Comparison of ENCODE assay signal across 18 cellular contexts in the genomic region with DNA sequence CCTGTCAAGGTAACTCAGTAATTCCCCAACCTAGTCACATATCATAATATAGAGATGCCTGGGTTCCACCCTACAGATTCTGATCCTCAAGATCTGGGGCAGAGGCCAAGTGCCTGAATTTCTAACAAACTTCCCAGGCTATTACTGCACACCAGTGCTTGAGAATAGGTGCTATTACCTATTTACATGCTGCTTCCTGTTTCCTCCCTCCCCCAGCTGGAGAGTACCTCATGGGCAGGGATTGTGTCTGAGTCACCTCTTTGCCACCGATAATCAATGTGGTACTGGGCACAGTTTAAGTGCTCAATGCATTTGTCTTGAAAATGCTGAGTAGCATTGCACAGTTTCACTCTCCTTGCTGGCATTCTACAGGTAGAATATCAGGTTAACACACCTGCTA.
A peak's percentile ranks its signal among the peaks of the same experiment; 100 is the strongest.
DNase-seq lines count a peak whose midpoint lies in the region; ATAC-seq and TF ChIP-seq lines count a peak whose summit lies in the region.
"Had no signal": no experiment of that assay in that cellular context is flagged by ENCODE, and none has a peak within 500 bp of the region (broad histone marks: within the 10 kb centered on the region; RNA-seq: fewer than 3 reads in every experiment).

No MANE protein-coding gene starts in this region.

- H2AK5ac ChIP-seq in mesendoderm (ENCODE audit: low read length): peak overlapping the region; percentile 96

- no peaks in the 10 kb centered on the region for H3K9me3 Mint-ChIP-seq in WTC11

- H3K36me3 ChIP-seq in mesendoderm (ENCODE audit: control insufficient read depth, insufficient read depth, low read length): no peaks in the 10 kb centered on the region

- WGBS in mesendoderm (ENCODE audit: extremely low coverage, insufficient coverage, low lambda C conversion rate): no CpG with 5 or more reads among the region's 1 CpG

- H3K56ac ChIP-seq in mesendoderm (ENCODE audit: low read length): peak overlapping the region; percentile 79

- no peaks in the 10 kb centered on the region for H3K27me3 ChIP-seq in mesendoderm (ENCODE audit: insufficient read depth, low read length, poor library complexity)

- POLR2A ChIA-PET in WTC11 (lab: Charles Lee): no interaction called here

- peaks cover 24% of the 10 kb centered on the region for H3K4me1 Mint-ChIP-seq in WTC11

- H3K4me3 Mint-ChIP-seq in WTC11: no peak overlapping the region

- H3K4me2 ChIP-seq in mesendoderm (ENCODE audit: low read length): no peak overlapping the region

- DNase-seq in COLO668 (lab: John Stamatoyannopoulos, UW; ENCODE audit: unreplicated experiment) (peak; percentile 42), DMS53 (lab: John Stamatoyannopoulos, UW) (peak; percentile 75), WTC11 (ENCODE audit: low spot score) (no peak), mesendoderm (peak; percentile 59), NOMO-1 (lab: John Stamatoyannopoulos, UW; ENCODE audit: unreplicated experiment in 2 of 2) (no peak)
- DNase-seq in activated CD4-positive, alpha-beta T cell treated with anti-CD3 and anti-CD28 coated beads, Interleukin-2, amount 50 U/mL, for 48 hours: no peak
- DNase-seq in stimulated activated naive CD8-positive, alpha-beta T cell treated with anti-CD3 and anti-CD28 coated beads, Interleukin-15, Interleukin-2, amounts not matched to agents 100 U/mL and 50 U/mL, for 24 hours: no peak
- DNase-seq: ACHN, C1 segment of cervical spinal cord, GF-D8, GOT3, IMR-90, NCI-H1048, NCI-H1436 treated with DMSO at 0.1 percent for 48 hours, NCI-H345, NCI-H774, T-helper 2 cell had no signal

- H3K23ac ChIP-seq in mesendoderm (ENCODE audit: low read length): no peak overlapping the region

- TF ChIP-seq CTCF in WTC11 (IDR thresholded peaks at IDR 0.05): no peak

- CTCF ChIA-PET in WTC11 (lab: Charles Lee): interaction anchor here (1.5 to 2.8 kb wide), 3 partner anchors 8 to 90 kb away, joined by 3 to 16 read pairs (median 7); no protein-coding TSS in a partner anchor

- no peak overlapping the region for H4K8ac ChIP-seq in mesendoderm (ENCODE audit: low read depth, low read length)

- H3K79me2 ChIP-seq in mesendoderm (ENCODE audit: control insufficient read depth, insufficient read depth, low read length): no peaks in the 10 kb centered on the region

- H3K79me1 ChIP-seq in mesendoderm (ENCODE audit: low read length): no peaks in the 10 kb centered on the region

- no peak overlapping the region for H2BK120ac ChIP-seq in mesendoderm (ENCODE audit: low read depth, low read length)

- peaks cover 8% of the 10 kb centered on the region; the same call in 1 of the 2 replicates for H3K27me3 Mint-ChIP-seq in WTC11 (ENCODE audit: low read depth)

- H3K27ac ChIP-seq in mesendoderm (ENCODE audit: low read depth, low read length): no peak overlapping the region

- H3K4ac ChIP-seq in mesendoderm (ENCODE audit: low read depth, low read length): peak overlapping the region; percentile 85

- peaks cover 21% of the 10 kb centered on the region for H3K4me1 ChIP-seq in mesendoderm (ENCODE audit: control insufficient read depth, low read depth, low read length)

- H2BK15ac ChIP-seq in mesendoderm (replicated peaks; ENCODE audit: low read depth): no peak overlapping the region

- ATAC-seq in WTC11: peak; percentile 79
- ATAC-seq in stimulated activated naive CD8-positive, alpha-beta T cell treated with anti-CD3 and anti-CD28 coated beads, Interleukin-15, Interleukin-2, amounts not matched to agents 100 U/mL and 50 U/mL, for 24 hours: no peak
- ATAC-seq: HCT116 had no signal

- H3K36me3 Mint-ChIP-seq in WTC11: no peaks in the 10 kb centered on the region

- no peak overlapping the region for H4K5ac ChIP-seq in mesendoderm (ENCODE audit: low read length)

- H3K4me3 ChIP-seq in mesendoderm (ENCODE audit: low read length): no peak overlapping the region

- H3K9ac ChIP-seq in mesendoderm (ENCODE audit: low read length): no peak overlapping the region

- peak overlapping the region; percentile 88 for H2BK5ac ChIP-seq in mesendoderm (ENCODE audit: low read length)

- peak overlapping the region; percentile 92 for H3K18ac ChIP-seq in mesendoderm (ENCODE audit: low read length)

- no peak overlapping the region for H3K27ac Mint-ChIP-seq in WTC11

TF ChIP-seq in WTC11, 78 proteins besides CTCF, POLR2A, EP300 and RAD21 (continues in another document):
- TF ChIP-seq, protein P1, sequence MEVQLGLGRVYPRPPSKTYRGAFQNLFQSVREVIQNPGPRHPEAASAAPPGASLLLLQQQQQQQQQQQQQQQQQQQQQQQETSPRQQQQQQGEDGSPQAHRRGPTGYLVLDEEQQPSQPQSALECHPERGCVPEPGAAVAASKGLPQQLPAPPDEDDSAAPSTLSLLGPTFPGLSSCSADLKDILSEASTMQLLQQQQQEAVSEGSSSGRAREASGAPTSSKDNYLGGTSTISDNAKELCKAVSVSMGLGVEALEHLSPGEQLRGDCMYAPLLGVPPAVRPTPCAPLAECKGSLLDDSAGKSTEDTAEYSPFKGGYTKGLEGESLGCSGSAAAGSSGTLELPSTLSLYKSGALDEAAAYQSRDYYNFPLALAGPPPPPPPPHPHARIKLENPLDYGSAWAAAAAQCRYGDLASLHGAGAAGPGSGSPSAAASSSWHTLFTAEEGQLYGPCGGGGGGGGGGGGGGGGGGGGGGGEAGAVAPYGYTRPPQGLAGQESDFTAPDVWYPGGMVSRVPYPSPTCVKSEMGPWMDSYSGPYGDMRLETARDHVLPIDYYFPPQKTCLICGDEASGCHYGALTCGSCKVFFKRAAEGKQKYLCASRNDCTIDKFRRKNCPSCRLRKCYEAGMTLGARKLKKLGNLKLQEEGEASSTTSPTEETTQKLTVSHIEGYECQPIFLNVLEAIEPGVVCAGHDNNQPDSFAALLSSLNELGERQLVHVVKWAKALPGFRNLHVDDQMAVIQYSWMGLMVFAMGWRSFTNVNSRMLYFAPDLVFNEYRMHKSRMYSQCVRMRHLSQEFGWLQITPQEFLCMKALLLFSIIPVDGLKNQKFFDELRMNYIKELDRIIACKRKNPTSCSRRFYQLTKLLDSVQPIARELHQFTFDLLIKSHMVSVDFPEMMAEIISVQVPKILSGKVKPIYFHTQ (CRISPR knock-in tag; IDR thresholded peaks at IDR 0.05): no peak
- TF ChIP-seq, protein P2, sequence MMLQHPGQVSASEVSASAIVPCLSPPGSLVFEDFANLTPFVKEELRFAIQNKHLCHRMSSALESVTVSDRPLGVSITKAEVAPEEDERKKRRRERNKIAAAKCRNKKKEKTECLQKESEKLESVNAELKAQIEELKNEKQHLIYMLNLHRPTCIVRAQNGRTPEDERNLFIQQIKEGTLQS (CRISPR knock-in tag; conservative IDR thresholded peaks at IDR 0.05): no peak
- TF ChIP-seq, protein P3, sequence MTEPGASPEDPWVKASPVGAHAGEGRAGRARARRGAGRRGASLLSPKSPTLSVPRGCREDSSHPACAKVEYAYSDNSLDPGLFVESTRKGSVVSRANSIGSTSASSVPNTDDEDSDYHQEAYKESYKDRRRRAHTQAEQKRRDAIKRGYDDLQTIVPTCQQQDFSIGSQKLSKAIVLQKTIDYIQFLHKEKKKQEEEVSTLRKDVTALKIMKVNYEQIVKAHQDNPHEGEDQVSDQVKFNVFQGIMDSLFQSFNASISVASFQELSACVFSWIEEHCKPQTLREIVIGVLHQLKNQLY (CRISPR knock-in tag; IDR thresholded peaks at IDR 0.05): no peak
- TF ChIP-seq EMX1 (CRISPR knock-in tag; IDR thresholded peaks at IDR 0.05) (no peak), SP1 (CRISPR knock-in tag; conservative IDR thresholded peaks at IDR 0.05) (no peak), FOXK1 (CRISPR knock-in tag; IDR thresholded peaks at IDR 0.05) (no peak), TCF7 (CRISPR knock-in tag; IDR thresholded peaks at IDR 0.05; ENCODE audit: low read depth) (no peak), CBFB (CRISPR knock-in tag; IDR thresholded peaks at IDR 0.05; ENCODE audit: low read depth) (no peak), FOXP1 (CRISPR knock-in tag; IDR thresholded peaks at IDR 0.05; ENCODE audit: borderline replicate concordance) (no peak), ZNF425 (CRISPR knock-in tag; conservative IDR thresholded peaks at IDR 0.05) (no peak)
- TF ChIP-seq, protein P4, sequence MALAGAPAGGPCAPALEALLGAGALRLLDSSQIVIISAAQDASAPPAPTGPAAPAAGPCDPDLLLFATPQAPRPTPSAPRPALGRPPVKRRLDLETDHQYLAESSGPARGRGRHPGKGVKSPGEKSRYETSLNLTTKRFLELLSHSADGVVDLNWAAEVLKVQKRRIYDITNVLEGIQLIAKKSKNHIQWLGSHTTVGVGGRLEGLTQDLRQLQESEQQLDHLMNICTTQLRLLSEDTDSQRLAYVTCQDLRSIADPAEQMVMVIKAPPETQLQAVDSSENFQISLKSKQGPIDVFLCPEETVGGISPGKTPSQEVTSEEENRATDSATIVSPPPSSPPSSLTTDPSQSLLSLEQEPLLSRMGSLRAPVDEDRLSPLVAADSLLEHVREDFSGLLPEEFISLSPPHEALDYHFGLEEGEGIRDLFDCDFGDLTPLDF (CRISPR knock-in tag; IDR thresholded peaks at IDR 0.05): no peak
- TF ChIP-seq, protein P5, sequence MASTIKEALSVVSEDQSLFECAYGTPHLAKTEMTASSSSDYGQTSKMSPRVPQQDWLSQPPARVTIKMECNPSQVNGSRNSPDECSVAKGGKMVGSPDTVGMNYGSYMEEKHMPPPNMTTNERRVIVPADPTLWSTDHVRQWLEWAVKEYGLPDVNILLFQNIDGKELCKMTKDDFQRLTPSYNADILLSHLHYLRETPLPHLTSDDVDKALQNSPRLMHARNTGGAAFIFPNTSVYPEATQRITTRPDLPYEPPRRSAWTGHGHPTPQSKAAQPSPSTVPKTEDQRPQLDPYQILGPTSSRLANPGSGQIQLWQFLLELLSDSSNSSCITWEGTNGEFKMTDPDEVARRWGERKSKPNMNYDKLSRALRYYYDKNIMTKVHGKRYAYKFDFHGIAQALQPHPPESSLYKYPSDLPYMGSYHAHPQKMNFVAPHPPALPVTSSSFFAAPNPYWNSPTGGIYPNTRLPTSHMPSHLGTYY (CRISPR knock-in tag; IDR thresholded peaks at IDR 0.05): no peak

Comparison
In these comparisons a context has a peak if more than half of its experiments do, and no peak if none do; other contexts are left out.
1. DNase-seq: peak in COLO668 (single experiment), DMS53 (single experiment) and mesendoderm (single experiment); none in WTC11 (single experiment), NOMO-1 (0 of 2), activated CD4-positive, alpha-beta T cell treated with anti-CD3 and anti-CD28 coated beads, Interleukin-2, amount 50 U/mL, for 48 hours (0 of 2) and stimulated activated naive CD8-positive, alpha-beta T cell treated with anti-CD3 and anti-CD28 coated beads, Interleukin-15, Interleukin-2, amounts not matched to agents 100 U/mL and 50 U/mL, for 24 hours (single experiment).